8 cellular contexts compared by ENCODE assay signal in genomic region chr6:117481926-117482239, GRCh38. TPM values are rescaled to one million over a fixed set of nuclear protein-coding genes. Genes with fewer than 3 reads are reported as not detected.
A peak's percentile ranks its signal among the peaks of the same experiment; 100 is the strongest.
DNase-seq lines count a peak whose midpoint lies in the region; ATAC-seq and TF ChIP-seq lines count a peak whose summit lies in the region.
"Had no signal": no experiment of that assay in that cellular context is flagged by ENCODE, and none has a peak within 500 bp of the region (broad histone marks: within the 10 kb centered on the region; RNA-seq: fewer than 3 reads in every experiment).

No MANE protein-coding gene starts in this region.

- peaks cover 4 to 6% of the 10 kb centered on the region in 2 experiments for H3K9me3 Mint-ChIP-seq in H9
- H3K9me3 Mint-ChIP-seq in T-cell: no peaks in the 10 kb centered on the region

- no peak overlapping the region for H3T11ph ChIP-seq in H9 (ENCODE audit: low read length)

- peaks cover 28 to 37% of the 10 kb centered on the region in 2 experiments for H3K4me1 Mint-ChIP-seq in H9
- peaks cover 17 to 19% (median 18%) of the 10 kb centered on the region in 3 donors for H3K4me1 Mint-ChIP-seq in T-cell

- H3K14ac ChIP-seq in H9 (ENCODE audit: insufficient read depth, low read length): no peak overlapping the region

- H3K23me2 ChIP-seq in H9 (ENCODE audit: insufficient read length, low read depth, low read length, poor library complexity, severe bottlenecking): peaks cover 5% of the 10 kb centered on the region

- H3K36me3 Mint-ChIP-seq in H9 (ENCODE audit: insufficient read depth in 1 of 3, low read depth in 3 of 3): peaks cover 5 to 6% (median 6%) of the 10 kb centered on the region in 3 experiments; a peak in 6 of 7 replicates
- no peaks in the 10 kb centered on the region for H3K36me3 Mint-ChIP-seq in T-cell

- no peak overlapping the region for H3K56ac ChIP-seq in H9 (ENCODE audit: insufficient read length, low read depth, low read length)

- H3K9me3 ChIP-seq in H9 (ENCODE audit: control insufficient read depth, low read depth, low read length) (no peaks in the 10 kb centered on the region), gastroesophageal sphincter (no peaks in the 10 kb centered on the region), smooth muscle cell (replicated peaks; ENCODE audit: low read depth) (no peaks in the 10 kb centered on the region)

- H2AFZ ChIP-seq in H9 (ENCODE audit: low read length) (no peak overlapping the region), smooth muscle cell (ENCODE audit: low read depth) (peak overlapping the region; percentile 21)

- no peak overlapping the region for H2BK120ac ChIP-seq in H9 (ENCODE audit: low read depth, low read length, poor library complexity, severe bottlenecking)

- no peaks in the 10 kb centered on the region for H3K79me1 ChIP-seq in H9 (ENCODE audit: insufficient read depth, low read depth, low read length, poor library complexity, severe bottlenecking)

- no peaks in the 10 kb centered on the region; the same call in 1 of the 2 replicates for H3K4me1 ChIP-seq in H9 (ENCODE audit: insufficient read depth, low read length)
- H3K4me1 ChIP-seq in gastroesophageal sphincter: peaks cover 0 to 25% (median 4%) of the 10 kb centered on the region in 3 donors
- peaks cover 14% of the 10 kb centered on the region for H3K4me1 ChIP-seq in smooth muscle cell (ENCODE audit: low read depth)

- peak; percentile 4 to 19 (median 8) for ATAC-seq in T-cell (replicated peaks in 1 of 4)
- no peak for ATAC-seq in gastroesophageal sphincter
- ATAC-seq in GM18502 (IDR thresholded peaks at IDR 0.05; ENCODE audit: poor library complexity, unreplicated experiment): no peak

- TF ChIP-seq CTCF in H9 (conservative IDR thresholded peaks at IDR 0.05): no peak
- no peak for TF ChIP-seq CTCF in gastroesophageal sphincter (IDR thresholded peaks at IDR 0.05)
- TF ChIP-seq CTCF in smooth muscle cell (IDR thresholded peaks at IDR 0.05; ENCODE audit: borderline replicate concordance, insufficient read depth, poor library complexity, severe bottlenecking): no peak

- H4K91ac ChIP-seq in H9 (ENCODE audit: insufficient read length, low read depth, low read length): no peak overlapping the region

- peak overlapping the region; percentile 77 to 85 for H3K4me3 ChIP-seq in gastroesophageal sphincter
- H3K4me3 ChIP-seq in smooth muscle cell: peak overlapping the region; percentile 98

- CTCF ChIA-PET in T-cell (lab: Charles Lee): interaction anchor here in 1 of 2 donors (1.1 to 3.5 kb wide), 3 partner anchors 32 to 70 kb away, joined by 3 to 14 read pairs (median 6); no protein-coding TSS in a partner anchor

- no peak for TF ChIP-seq POLR2A in gastroesophageal sphincter (IDR thresholded peaks at IDR 0.05)

- no peak overlapping the region for H2BK12ac ChIP-seq in H9 (ENCODE audit: insufficient read length, low read depth, low read length)

- peaks cover 17% of the 10 kb centered on the region for H3F3A ChIP-seq in smooth muscle cell (ENCODE audit: low read depth)

- H4K8ac ChIP-seq in H9 (replicated peaks; ENCODE audit: insufficient read length, low read depth, low read length): no peak overlapping the region

- H3K79me2 ChIP-seq in H9 (ENCODE audit: insufficient read depth, low read length) (no peaks in the 10 kb centered on the region), smooth muscle cell (ENCODE audit: low read depth) (peaks cover 36% of the 10 kb centered on the region)

- no peak overlapping the region for H2AK5ac ChIP-seq in H9 (ENCODE audit: insufficient read length, low read length)

- WGBS in H9 (ENCODE audit: extremely low coverage, insufficient read length, low lambda C conversion rate): no CpG with 5 or more reads among the region's 2 CpGs
- whole genome bisulfite sequencing in gastroesophageal sphincter (ENCODE audit: low coverage in 1 of 2), 2 donors: 60 to 83% methylated on average over 2 of the region's 2 CpGs
- 32% methylated on average over 2 of the region's 2 CpGs for WGBS in smooth muscle cell (ENCODE audit: low lambda C conversion rate)

- no peak overlapping the region for H3K27ac Mint-ChIP-seq in H9
- H3K27ac Mint-ChIP-seq in T-cell: peak overlapping the region; percentile 17 to 37

- no peak overlapping the region for H3K27ac ChIP-seq in H9 (ENCODE audit: insufficient read length, low read depth, low read length)
- H3K27ac ChIP-seq in gastroesophageal sphincter: peak overlapping the region; percentile 22 to 91 (median 88)
- H3K27ac ChIP-seq in smooth muscle cell (ENCODE audit: low read depth): peak overlapping the region; percentile 74

- H3K27me3 ChIP-seq in H9 (ENCODE audit: insufficient read depth, low read length) (peaks cover 11% of the 10 kb centered on the region; the same call in 1 of the 2 replicates), gastroesophageal sphincter (no peaks in the 10 kb centered on the region), smooth muscle cell (ENCODE audit: low read depth) (no peaks in the 10 kb centered on the region)

- H2BK20ac ChIP-seq in H9 (ENCODE audit: low read depth, low read length, poor library complexity, severe bottlenecking): no peak overlapping the region

- TF ChIP-seq EP300 in gastroesophageal sphincter (IDR thresholded peaks at IDR 0.05): no peak

- peaks cover 20% of the 10 kb centered on the region for H3K27me3 Mint-ChIP-seq in H9 (ENCODE audit: low read depth)
- H3K27me3 Mint-ChIP-seq in T-cell: peaks cover 38 to 42% of the 10 kb centered on the region in 2 donors

- H3K4me3 Mint-ChIP-seq in H9 (peak overlapping the region; percentile 73 to 89), T-cell (peak overlapping the region; percentile 77 to 87 (median 82))

- H3K23ac ChIP-seq in H9 (ENCODE audit: insufficient read length, low read depth, low read length): no peak overlapping the region

- H3K9ac ChIP-seq in H9 (ENCODE audit: extremely low read depth, insufficient read length, low read length) (no peak overlapping the region), smooth muscle cell (ENCODE audit: low read depth) (no peak overlapping the region)

- H3K36me3 ChIP-seq in gastroesophageal sphincter (no peaks in the 10 kb centered on the region), smooth muscle cell (ENCODE audit: low read depth) (peaks cover 3% of the 10 kb centered on the region)

- POLR2A ChIA-PET in T-cell (lab: Charles Lee): no interaction called here

- DNase-seq in H9: no peak
- DNase-seq in T-cell: peak in 3 of 34 experiments; percentile 3 to 14 (median 4)
- DNase-seq in smooth muscle cell (lab: John Stamatoyannopoulos, UW; ENCODE audit: unreplicated experiment): no peak
- no peak for DNase-seq in NCI-H2196 treated with DMSO at 0.1 percent for 48 hours (lab: John Stamatoyannopoulos, UW; ENCODE audit: unreplicated experiment)
- no peak for DNase-seq in COLO668 (lab: John Stamatoyannopoulos, UW; ENCODE audit: unreplicated experiment)

- no peak overlapping the region for H2BK15ac ChIP-seq in H9 (ENCODE audit: low read depth, low read length)

- H3K4me2 ChIP-seq in H9 (ENCODE audit: insufficient read depth, insufficient read length, low read length) (peak overlapping the region; percentile 68), smooth muscle cell (peak overlapping the region; percentile 98)

- no peak overlapping the region for H3K18ac ChIP-seq in H9 (ENCODE audit: insufficient read length, low read depth, low read length)

- H3K4ac ChIP-seq in H9 (ENCODE audit: low read depth, low read length): no peak overlapping the region

- H4K20me1 ChIP-seq in H9 (ENCODE audit: control insufficient read depth, insufficient read depth, insufficient read length): no peaks in the 10 kb centered on the region
- H4K20me1 ChIP-seq in smooth muscle cell (ENCODE audit: low read depth): peaks cover 30% of the 10 kb centered on the region

- H2BK5ac ChIP-seq in H9 (ENCODE audit: insufficient read length, low read length): no peak overlapping the region

- no peak overlapping the region for H4K5ac ChIP-seq in H9 (ENCODE audit: insufficient read length, low read depth, low read length)

RNA-seq across cellular contexts. Expression of gene DCBLD1, which starts 0.6 kb away (rescaled TPM):
- 8.5 and 10.1 TPM in 2 replicates for total RNA-seq in H9 (2021)
- 1 to 10 TPM; 2.2 to 7.3 (median 4.2) TPM for total RNA-seq in T-cell
- total RNA-seq in gastroesophageal sphincter: 10 to 100 TPM in 2 of 4 donors, 1 to 10 TPM in 2; 5.0 to 10.9 (median 8.3) TPM
- 82.1 and 86.1 TPM in 2 replicates for total RNA-seq in smooth muscle cell
- 44.6 and 77.5 TPM in 2 replicates for polyA plus RNA-seq in smooth muscle cell

RNA-seq across cellular contexts. Expression of gene ROS1, which starts 56.1 kb away (rescaled TPM):
- total RNA-seq in H9 (2021) (not detected in 2 replicates), T-cell (under 1 TPM in 3 of 5 donors, not detected in 2; 0.03 to 0.07 (median 0.06) TPM), gastroesophageal sphincter (under 1 TPM in 1 of 4 donors, not detected in 3; 0.13 TPM), smooth muscle cell (0.09 and 3.0 TPM in 2 replicates)
- 0.03 and 0.08 TPM in 2 replicates for polyA plus RNA-seq in smooth muscle cell
- total RNA-seq: T-helper 2 cell treated with Interferon-gamma antibody and Interleukin-4, amounts not matched to agents 100 ng/mL and 5 ng/mL, for 36 hours had no signal

Comparison
In these comparisons a context has a peak if more than half of its experiments do, and no peak if none do; other contexts are left out.
1. H3K27ac Mint-ChIP-seq: peak in T-cell (2 of 2); none in H9 (0 of 3).
2. ATAC-seq: peak in T-cell (4 of 4); none in gastroesophageal sphincter (single experiment) and GM18502 (single experiment).